In genomic region chr1:100075773-100076172, GRCh38 we compare ENCODE assay signal across 11 cellular contexts. TPM values are rescaled to one million over a fixed set of nuclear protein-coding genes. Genes with fewer than 3 reads are reported as not detected.
DNase-seq lines count a peak whose midpoint lies in the region; ATAC-seq and TF ChIP-seq lines count a peak whose summit lies in the region.
"Had no signal": no experiment of that assay in that cellular context is flagged by ENCODE, and none has a peak within 500 bp of the region (broad histone marks: within the 10 kb centered on the region; RNA-seq: fewer than 3 reads in every experiment).

No MANE protein-coding gene starts in this region.

- no peak overlapping the region for H3K4me3 ChIP-seq in GM06990 (replicated peaks; ENCODE audit: low read depth, low read length)
- no peak overlapping the region for H3K4me3 ChIP-seq in neural progenitor cell
- no peak overlapping the region for H3K4me3 ChIP-seq in spleen

- H3K4me1 Mint-ChIP-seq in activated naive CD8-positive, alpha-beta T cell treated with anti-CD3 and anti-CD28 coated beads, Interleukin-2, amount 50 U/mL, for 24 hours, result peaks cover 16% of the 10 kb centered on the region
- H3K4me1 Mint-ChIP-seq in neural progenitor cell, result peaks cover 7% of the 10 kb centered on the region
- H3K4me1 Mint-ChIP-seq: nephron had no signal

- ATAC-seq in GM19397 (IDR thresholded peaks at IDR 0.05; ENCODE audit: unreplicated experiment) (peak; percentile 51), HG03045 (IDR thresholded peaks at IDR 0.05; ENCODE audit: unreplicated experiment) (peak; percentile 50)
- no peak for ATAC-seq in activated naive CD8-positive, alpha-beta T cell treated with anti-CD3 and anti-CD28 coated beads, Interleukin-2, amount 50 U/mL, for 24 hours

- no peak overlapping the region for H3K4me2 ChIP-seq in neural progenitor cell

- H3K27me3 Mint-ChIP-seq in activated naive CD8-positive, alpha-beta T cell treated with anti-CD3 and anti-CD28 coated beads, Interleukin-2, amount 50 U/mL, for 24 hours, result no peaks in the 10 kb centered on the region
- peaks cover 4% of the 10 kb centered on the region for H3K27me3 Mint-ChIP-seq in neural progenitor cell (ENCODE audit: insufficient read depth, low read depth)

- H3K27ac Mint-ChIP-seq in activated naive CD8-positive, alpha-beta T cell treated with anti-CD3 and anti-CD28 coated beads, Interleukin-2, amount 50 U/mL, for 24 hours, result peak overlapping the region; percentile 49
- no peak overlapping the region for H3K27ac Mint-ChIP-seq in neural progenitor cell
- H3K27ac Mint-ChIP-seq: nephron had no signal

- H2AFZ ChIP-seq in neural progenitor cell (replicated peaks), result no peak overlapping the region

- H3K27me3 ChIP-seq in GM06990 (replicated peaks; ENCODE audit: control insufficient read depth, insufficient read depth, low read length), result no peaks in the 10 kb centered on the region
- H3K27me3 ChIP-seq in neural progenitor cell, result no peaks in the 10 kb centered on the region
- no peaks in the 10 kb centered on the region for H3K27me3 ChIP-seq in spleen (replicated peaks in 1 of 7)

- H3K9me3 Mint-ChIP-seq in activated naive CD8-positive, alpha-beta T cell treated with anti-CD3 and anti-CD28 coated beads, Interleukin-2, amount 50 U/mL, for 24 hours, result no peaks in the 10 kb centered on the region
- no peaks in the 10 kb centered on the region for H3K9me3 Mint-ChIP-seq in neural progenitor cell
- H3K9me3 Mint-ChIP-seq: nephron had no signal

- TF ChIP-seq CTCF in GM06990 (IDR thresholded peaks at IDR 0.05; ENCODE audit: insufficient read depth, low read length, poor library complexity, severe bottlenecking), result no peak
- no peak for TF ChIP-seq CTCF in neural progenitor cell (IDR thresholded peaks at IDR 0.05)
- no peak for TF ChIP-seq CTCF in spleen (IDR thresholded peaks at IDR 0.05 in 8 of 11, conservative IDR thresholded peaks at IDR 0.05 in 3 of 11)

- DNase-seq in GM06990 (ENCODE audit: extremely low read depth, insufficient read length) (peak; percentile 49), neural progenitor cell (ENCODE audit: low spot score) (no peak), epidermal melanocyte (ENCODE audit: insufficient read length, low spot score) (no peak), spleen (no peak)
- DNase-seq in activated naive CD8-positive, alpha-beta T cell treated with anti-CD3 and anti-CD28 coated beads, Interleukin-2, amount 50 U/mL, for 24 hours, result no peak
- DNase-seq in stimulated activated CD4-positive, alpha-beta T cell treated with anti-CD3 and anti-CD28 coated beads, Interleukin-15, amount 100 ng/mL, for 24 hours, result no peak
- DNase-seq: activated effector memory CD4-positive, alpha-beta T cell treated with Interleukin-2 at 50 U/mL for 16 hours; COR-L47 had no signal

- peaks cover 58% of the 10 kb centered on the region for H3K36me3 Mint-ChIP-seq in activated naive CD8-positive, alpha-beta T cell treated with anti-CD3 and anti-CD28 coated beads, Interleukin-2, amount 50 U/mL, for 24 hours (ENCODE audit: low read depth)
- peaks cover 35% of the 10 kb centered on the region for H3K36me3 Mint-ChIP-seq in neural progenitor cell

- H3K36me3 ChIP-seq in GM06990 (ENCODE audit: control insufficient read depth, insufficient read depth, low read length) (peaks cover 14% of the 10 kb centered on the region), neural progenitor cell (peaks cover 14% of the 10 kb centered on the region), spleen (peaks cover 0 to 98% (median 75%) of the 10 kb centered on the region in 6 donors)

- H3K9ac ChIP-seq in neural progenitor cell, result no peak overlapping the region

- 78 to 88% (median 84%) methylated on average over 3 of the region's 3 CpGs for WGBS in spleen, 5 donors

- intact Hi-C loops in spleen (cut with DNase I; ENCODE audit: low total_unique reads), result no loop called here

- TF ChIP-seq POLR2A in spleen (IDR thresholded peaks at IDR 0.05), result no peak

- H4K20me1 ChIP-seq in neural progenitor cell (ENCODE audit: low read depth), result no peaks in the 10 kb centered on the region

- H3K4me3 Mint-ChIP-seq in activated naive CD8-positive, alpha-beta T cell treated with anti-CD3 and anti-CD28 coated beads, Interleukin-2, amount 50 U/mL, for 24 hours, result no peak overlapping the region
- no peak overlapping the region for H3K4me3 Mint-ChIP-seq in neural progenitor cell
- H3K4me3 Mint-ChIP-seq: nephron had no signal

- no peaks in the 10 kb centered on the region for H3K4me1 ChIP-seq in neural progenitor cell
- peaks cover 0 to 18% (median 8%) of the 10 kb centered on the region in 6 donors for H3K4me1 ChIP-seq in spleen

- H3K27ac ChIP-seq in neural progenitor cell (no peak overlapping the region), spleen (peak overlapping the region in 2 of 8 donors; percentile 19 to 47)

- no peaks in the 10 kb centered on the region for H3K79me2 ChIP-seq in neural progenitor cell (ENCODE audit: low read depth)

- H3K9me3 ChIP-seq in neural progenitor cell (ENCODE audit: low read depth) (no peaks in the 10 kb centered on the region), spleen (no peaks in the 10 kb centered on the region)

- H3F3A ChIP-seq in neural progenitor cell (ENCODE audit: low read depth), result peaks cover 4% of the 10 kb centered on the region

RNA-seq across cellular contexts. Expression of gene SASS6, which starts 57.0 kb away (rescaled TPM):
- total RNA-seq in neural progenitor cell (ENCODE audit: low replicate concordance) (16.7 and 31.7 TPM in 2 replicates), spleen (1 to 10 TPM; 3.7 to 9.2 (median 4.6) TPM)
- 1 to 10 TPM; 2.7 to 3.1 (median 2.8) TPM for polyA plus RNA-seq in spleen

RNA-seq across cellular contexts. Expression of gene TRMT13, which starts 57.2 kb away (rescaled TPM):
- total RNA-seq in neural progenitor cell (ENCODE audit: low replicate concordance), result 19.7 and 28.8 TPM in 2 replicates
- total RNA-seq in spleen, result 10 to 100 TPM; 20.9 to 37.6 (median 27.9) TPM
- polyA plus RNA-seq in spleen, result 10 to 100 TPM; 14.0 to 15.0 (median 14.3) TPM
